In the genomic region with DNA sequence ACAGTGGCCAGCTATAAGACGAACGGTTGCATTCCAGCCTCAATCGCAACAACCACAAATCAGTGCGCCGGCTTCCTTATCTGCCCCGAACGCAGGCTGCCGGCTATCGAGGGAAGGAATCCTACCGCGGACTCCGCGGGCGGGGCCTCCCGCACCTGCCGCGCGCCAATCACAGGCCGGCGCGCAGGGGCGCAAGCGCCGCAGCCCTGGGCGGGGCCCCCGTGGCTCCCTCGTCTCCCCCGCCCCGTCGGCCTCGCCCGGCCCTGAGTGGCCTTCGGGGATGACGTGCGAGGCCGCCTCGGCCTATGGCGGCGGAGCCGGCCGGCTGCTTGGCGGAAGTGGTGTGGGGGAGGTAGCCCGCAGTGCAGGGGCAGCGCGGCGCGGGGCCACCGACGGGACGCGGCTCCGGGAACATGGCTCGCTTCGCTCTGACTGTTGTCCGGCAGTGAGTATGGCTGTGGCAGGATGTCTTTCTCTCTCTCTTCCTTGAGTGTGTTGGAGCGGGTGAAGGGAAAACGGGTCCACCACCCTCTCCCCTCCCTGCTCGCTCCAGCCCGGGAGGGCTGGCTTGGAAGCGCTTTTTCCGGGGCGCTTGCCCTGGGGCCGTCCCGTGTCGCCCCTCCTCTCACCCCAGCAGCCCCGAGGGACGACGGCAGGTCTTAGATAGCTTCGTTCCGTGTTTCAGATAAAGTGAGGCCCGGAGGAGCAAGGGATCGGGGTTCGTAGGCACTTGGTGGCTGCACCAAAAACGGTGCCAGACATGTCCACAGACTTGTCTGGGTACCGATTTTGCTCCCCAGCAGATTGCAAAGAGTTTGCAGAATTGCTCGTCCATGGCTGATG, we compare ENCODE assay signal across 8 cellular contexts. TPM values are rescaled to one million over a fixed set of nuclear protein-coding genes. Genes with fewer than 3 reads are reported as not detected.
DNase-seq lines count a peak whose midpoint lies in the region; ATAC-seq, FAIRE-seq and TF ChIP-seq lines count a peak whose summit lies in the region.

A gene with protein sequence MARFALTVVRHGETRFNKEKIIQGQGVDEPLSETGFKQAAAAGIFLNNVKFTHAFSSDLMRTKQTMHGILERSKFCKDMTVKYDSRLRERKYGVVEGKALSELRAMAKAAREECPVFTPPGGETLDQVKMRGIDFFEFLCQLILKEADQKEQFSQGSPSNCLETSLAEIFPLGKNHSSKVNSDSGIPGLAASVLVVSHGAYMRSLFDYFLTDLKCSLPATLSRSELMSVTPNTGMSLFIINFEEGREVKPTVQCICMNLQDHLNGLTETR (plus strand): TSS at position 355 of the 843 bp plus-strand sequence. CDS start 59 bp downstream, at position 414.

- ATAC-seq in HG03432 (IDR thresholded peaks at IDR 0.05; ENCODE audit: unreplicated experiment): peak; percentile 97

- intact Hi-C loops in kidney (cut with DNase I): no loop called here

- peak; percentile 98 for TF ChIP-seq POLR2A in GM19193 (IDR thresholded peaks at IDR 0.05; ENCODE audit: extremely low read depth, insufficient read depth, insufficient read length)

- H3K4me3 ChIP-seq in kidney (ENCODE audit: low read length in 2 of 2): peak within 1 kb of the TSS; percentile 82 to 98

- no peaks in the 10 kb centered on the region for H3K9me3 ChIP-seq in kidney (ENCODE audit: control insufficient read depth in 1 of 2, low read length in 2 of 2)

- H3K9ac ChIP-seq in kidney (ENCODE audit: low read length in 2 of 2): peak within 1 kb of the TSS; percentile 64 to 96

- DNase-seq in AML-193 (lab: John Stamatoyannopoulos, UW) (peak; percentile 88 to 91), NCI-H460 (ENCODE audit: extremely low read depth, low read depth) (peak; percentile 88), cerebellum (ENCODE audit: low spot score) (peak; percentile 99), kidney (peak; percentile 98)
- peak; percentile 83 for DNase-seq in activated CD4-positive, alpha-beta T cell treated with anti-CD3 and anti-CD28 coated beads for 1 hour
- DNase-seq in stimulated activated CD4-positive, alpha-beta T cell treated with anti-CD3 and anti-CD28 coated beads, Interleukin-15, amount 100 ng/mL, for 1 hour (ENCODE audit: low read depth in 1 of 2, low spot score in 1 of 2): peak; percentile 84 to 87

- no peaks in the 10 kb centered on the region for H3K36me3 ChIP-seq in kidney (ENCODE audit: control insufficient read depth in 1 of 2, insufficient read depth in 2 of 2, low read length in 2 of 2)

- no peak for FAIRE-seq in kidney (lab: Jason Lieb, UNC)

- peak within 1 kb of the TSS; percentile 47 to 67 for H3K27ac ChIP-seq in kidney (ENCODE audit: low read depth in 2 of 2, low read length in 2 of 2)

- TF ChIP-seq CTCF in kidney (IDR thresholded peaks at IDR 0.05; ENCODE audit: borderline replicate concordance, extremely low read depth, insufficient read depth): no peak

- H3K4me1 ChIP-seq in kidney (ENCODE audit: control insufficient read depth in 1 of 2, insufficient read depth in 1 of 2, low read depth in 1 of 2, low read length in 2 of 2): peaks cover 0 to 4% of the 10 kb centered on the region in 2 donors

RNA-seq across cellular contexts. Expression of the gene that starts here (rescaled TPM):
- 14.1 and 22.0 TPM in 2 replicates for total RNA-seq in NCI-H460 (2014; rRNA removed; shearing (Covaris generic))
- polyA plus RNA-seq in NCI-H460 (2014; cell fraction: nucleus; rRNA removed): 5.1 and 13.1 TPM in 2 replicates
- total RNA-seq in cerebellum (4.5 TPM), kidney (11.8 TPM)
- 3.6 TPM for polyA plus RNA-seq in kidney (ENCODE audit: insufficient read depth, low read depth, low replicate concordance)

Comparison
In these comparisons a context has a peak if more than half of its experiments do, and no peak if none do; other contexts are left out.
1. Peak in every context shown above with its lines: DNase-seq, ATAC-seq, H3K4me3 ChIP-seq and H3K27ac ChIP-seq.